Comparison of ENCODE assay signal across 8 cellular contexts in genomic region chr1:66439028-66439427, GRCh38.
A peak's percentile ranks its signal among the peaks of the same experiment; 100 is the strongest.
DNase-seq lines count a peak whose midpoint lies in the region; ATAC-seq and TF ChIP-seq lines count a peak whose summit lies in the region.

No MANE protein-coding gene starts in this region.

- H3K9me3 ChIP-seq in sigmoid colon = no peaks in the 10 kb centered on the region

- H3K27ac Mint-ChIP-seq in activated T-helper 17 cell treated with anti-CD3 and anti-CD28 coated beads, Interleukin-2, amount 50 U/mL, for 72 hours = peak overlapping the region; percentile 86
- H3K27ac Mint-ChIP-seq in progenitor cell of endocrine pancreas = no peak overlapping the region

- DNase-seq in AG10803 (ENCODE audit: low read depth) = peak; percentile 64
- DNase-seq in progenitor cell of endocrine pancreas (ENCODE audit: low spot score, unreplicated experiment) = no peak
- DNase-seq in glomerular visceral epithelial cell (ENCODE audit: extremely low spot score) = no peak
- no peak for DNase-seq in cerebellum (ENCODE audit: low spot score)
- no peak for DNase-seq in sigmoid colon

- no peaks in the 10 kb centered on the region for H3K9me3 Mint-ChIP-seq in activated T-helper 17 cell treated with anti-CD3 and anti-CD28 coated beads, Interleukin-2, amount 50 U/mL, for 72 hours
- H3K9me3 Mint-ChIP-seq in progenitor cell of endocrine pancreas (ENCODE audit: low read depth) = no peaks in the 10 kb centered on the region

- H3K4me1 Mint-ChIP-seq in activated T-helper 17 cell treated with anti-CD3 and anti-CD28 coated beads, Interleukin-2, amount 50 U/mL, for 72 hours = peaks cover 29% of the 10 kb centered on the region
- H3K4me1 Mint-ChIP-seq in progenitor cell of endocrine pancreas (ENCODE audit: low read depth) = no peaks in the 10 kb centered on the region

- 47 to 54% methylated on average over 3 of the region's 3 CpGs for WGBS in sigmoid colon, 2 donors

- TF ChIP-seq EP300 in sigmoid colon (IDR thresholded peaks at IDR 0.05) = no peak

- H3K27ac ChIP-seq in sigmoid colon = peak overlapping the region in 2 of 4 donors; percentile 6 to 19

- H3K4me1 ChIP-seq in sigmoid colon = no peaks in the 10 kb centered on the region

- H3K27me3 ChIP-seq in sigmoid colon = no peaks in the 10 kb centered on the region

- ATAC-seq in GM19372 (IDR thresholded peaks at IDR 0.05; ENCODE audit: low read depth, unreplicated experiment) = peak; percentile 68
- ATAC-seq in HG03378 (IDR thresholded peaks at IDR 0.05; ENCODE audit: unreplicated experiment) = peak; percentile 68
- ATAC-seq in activated T-helper 17 cell treated with anti-CD3 and anti-CD28 coated beads, Interleukin-2, amount 50 U/mL, for 72 hours (replicated peaks) = peak; percentile 26

- no peaks in the 10 kb centered on the region for H3K27me3 Mint-ChIP-seq in activated T-helper 17 cell treated with anti-CD3 and anti-CD28 coated beads, Interleukin-2, amount 50 U/mL, for 72 hours
- peaks cover 20% of the 10 kb centered on the region for H3K27me3 Mint-ChIP-seq in progenitor cell of endocrine pancreas

- no peaks in the 10 kb centered on the region for H3K36me3 ChIP-seq in sigmoid colon

- no peak for TF ChIP-seq POLR2A in sigmoid colon (IDR thresholded peaks at IDR 0.05)

- H3K4me3 ChIP-seq in AG10803 (ENCODE audit: low read length) = no peak overlapping the region
- no peak overlapping the region for H3K4me3 ChIP-seq in sigmoid colon

- no peak for TF ChIP-seq CTCF in AG10803 (conservative IDR thresholded peaks at IDR 0.05; ENCODE audit: low read length)
- no peak for TF ChIP-seq CTCF in progenitor cell of endocrine pancreas (IDR thresholded peaks at IDR 0.05; ENCODE audit: unreplicated experiment)
- no peak for TF ChIP-seq CTCF in sigmoid colon (IDR thresholded peaks at IDR 0.05)

- no peaks in the 10 kb centered on the region for H3K36me3 Mint-ChIP-seq in activated T-helper 17 cell treated with anti-CD3 and anti-CD28 coated beads, Interleukin-2, amount 50 U/mL, for 72 hours (ENCODE audit: low read depth)
- H3K36me3 Mint-ChIP-seq in progenitor cell of endocrine pancreas (ENCODE audit: insufficient read depth) = no peaks in the 10 kb centered on the region

- peak overlapping the region; percentile 77 for H3K4me3 Mint-ChIP-seq in activated T-helper 17 cell treated with anti-CD3 and anti-CD28 coated beads, Interleukin-2, amount 50 U/mL, for 72 hours
- H3K4me3 Mint-ChIP-seq in progenitor cell of endocrine pancreas (ENCODE audit: low read depth) = no peak overlapping the region

- intact Hi-C loops in sigmoid colon (cut with DNase I) = no loop called here
